In genomic region chr12:269216-269615, GRCh38 we compare ENCODE assay signal across 23 cellular contexts. TPM values are rescaled to one million over a fixed set of nuclear protein-coding genes. Genes with fewer than 3 reads are reported as not detected.
DNase-seq lines count a peak whose midpoint lies in the region; ATAC-seq, FAIRE-seq and TF ChIP-seq lines count a peak whose summit lies in the region.
"Had no signal": no experiment of that assay in that cellular context is flagged by ENCODE, and none has a peak within 500 bp of the region (broad histone marks: within the 10 kb centered on the region; RNA-seq: fewer than 3 reads in every experiment).

No MANE protein-coding gene starts in this region.

- TF ChIP-seq EP300 in HepG2 (IDR thresholded peaks at IDR 0.05; ENCODE audit: low read depth in 2 of 2, low read length in 2 of 2) (no peak), HepG2 (CRISPR knock-in tag; IDR thresholded peaks at IDR 0.05; ENCODE audit: borderline replicate concordance) (no peak)

- POLR2A ChIA-PET in MCF 10A (lab: Yijun Ruan, JAX) (no interaction called here), HepG2 (lab: Yijun Ruan, JAX) (no interaction called here)
- POLR2A ChIA-PET in activated CD4-positive, alpha-beta memory T cell treated with anti-CD3 and anti-CD28 coated beads, Interleukin-2, amount 10 ng/mL, durations not matched to agents 7 days and 5 days (lab: Charles Lee) = no interaction called here

- H3K4me1 Mint-ChIP-seq in MCF 10A (ENCODE audit: insufficient read depth, unreplicated experiment) (no peaks in the 10 kb centered on the region), brain (peaks cover 39% of the 10 kb centered on the region), type B pancreatic cell (ENCODE audit: unreplicated experiment) (peaks cover 9% of the 10 kb centered on the region)
- H3K4me1 Mint-ChIP-seq in activated CD4-positive, alpha-beta memory T cell treated with anti-CD3 and anti-CD28 coated beads, Interleukin-2, amount 10 ng/mL, durations not matched to agents 7 days and 5 days = peaks cover 3% of the 10 kb centered on the region

- ATAC-seq in HepG2 = peak; percentile 27
- ATAC-seq in GM21390 (IDR thresholded peaks at IDR 0.05; ENCODE audit: unreplicated experiment) = no peak
- ATAC-seq: body of pancreas had no signal

- TF ChIP-seq RAD21 in HepG2 (CRISPR knock-in tag; IDR thresholded peaks at IDR 0.05) = no peak

- CTCF ChIA-PET in MCF 10A (lab: Yijun Ruan, JAX) (no interaction called here), HepG2 (lab: Yijun Ruan, JAX; ENCODE audit: low intra/inter-chr PET ratio, low total read pairs) (no interaction called here)
- CTCF ChIA-PET in activated CD4-positive, alpha-beta memory T cell treated with anti-CD3 and anti-CD28 coated beads, Interleukin-2, amount 10 ng/mL, durations not matched to agents 7 days and 5 days (lab: Charles Lee) = no interaction called here

- H3K9me3 ChIP-seq in breast epithelium = no peaks in the 10 kb centered on the region
- no peaks in the 10 kb centered on the region for H3K9me3 ChIP-seq in HepG2 (ENCODE audit: low read length)
- H3K9me3 ChIP-seq: body of pancreas, pancreas, spleen, suprapubic skin had no signal

- no peaks in the 10 kb centered on the region for H3K4me1 ChIP-seq in breast epithelium
- H3K4me1 ChIP-seq in HepG2 (ENCODE audit: insufficient read depth, low read length) = peaks cover 7% of the 10 kb centered on the region; the same call in 1 of the 2 replicates
- H3K4me1 ChIP-seq: body of pancreas, pancreas, spleen, suprapubic skin had no signal

- H3K9ac ChIP-seq in HepG2 (ENCODE audit: insufficient read depth, low read depth, low read length) = no peak overlapping the region

- WGBS in HepG2 (ENCODE audit: low lambda C conversion rate) = 23% methylated on average over 4 of the region's 4 CpGs

- FAIRE-seq in HepG2 (lab: Jason Lieb, UNC) = no peak
- FAIRE-seq: pancreas had no signal

- H3K36me3 ChIP-seq in breast epithelium = no peaks in the 10 kb centered on the region
- H3K36me3 ChIP-seq in HepG2 (replicated peaks in 1 of 2; ENCODE audit: control insufficient read depth in 1 of 2, insufficient read depth in 2 of 2, low read length in 2 of 2) = no peaks in the 10 kb centered on the region
- H3K36me3 ChIP-seq: pancreas, spleen, suprapubic skin had no signal

- H3K36me3 Mint-ChIP-seq in MCF 10A (ENCODE audit: insufficient read depth, unreplicated experiment) (no peaks in the 10 kb centered on the region), brain (no peaks in the 10 kb centered on the region), type B pancreatic cell (peaks cover 2% of the 10 kb centered on the region)
- no peaks in the 10 kb centered on the region for H3K36me3 Mint-ChIP-seq in activated CD4-positive, alpha-beta memory T cell treated with anti-CD3 and anti-CD28 coated beads, Interleukin-2, amount 10 ng/mL, durations not matched to agents 7 days and 5 days (ENCODE audit: low read depth)

- peaks cover 17% of the 10 kb centered on the region for H3K27me3 Mint-ChIP-seq in MCF 10A (ENCODE audit: insufficient read depth, unreplicated experiment)
- no peaks in the 10 kb centered on the region for H3K27me3 Mint-ChIP-seq in brain
- H3K27me3 Mint-ChIP-seq in type B pancreatic cell = peaks cover 8% of the 10 kb centered on the region
- H3K27me3 Mint-ChIP-seq in activated CD4-positive, alpha-beta memory T cell treated with anti-CD3 and anti-CD28 coated beads, Interleukin-2, amount 10 ng/mL, durations not matched to agents 7 days and 5 days = peaks cover 8% of the 10 kb centered on the region

- peaks cover 0 to 4% of the 10 kb centered on the region in 2 donors for H3K27me3 ChIP-seq in breast epithelium
- no peaks in the 10 kb centered on the region for H3K27me3 ChIP-seq in HepG2 (ENCODE audit: control insufficient read depth in 1 of 2, insufficient read depth in 2 of 2, low read length in 2 of 2)
- H3K27me3 ChIP-seq: body of pancreas, spleen had no signal

- intact Hi-C loops in MCF 10A (cut with micrococcal nuclease) (no loop called here), breast epithelium (cut with DNase I; ENCODE audit: low total_unique reads) (no loop called here), HepG2 (cut with micrococcal nuclease; ENCODE audit: unreplicated experiment) (no loop called here)

- no peak overlapping the region for H2AFZ ChIP-seq in HepG2 (ENCODE audit: low read length)

- no peaks in the 10 kb centered on the region for H3K79me2 ChIP-seq in HepG2 (ENCODE audit: insufficient read depth, low read length)

- H3K4me2 ChIP-seq in HepG2 (ENCODE audit: low read depth, low read length) = no peak overlapping the region

- DNase-seq in MCF 10A (ENCODE audit: unreplicated experiment) = peak; percentile 9
- no peak for DNase-seq in breast epithelium (ENCODE audit: low spot score in 2 of 2)
- DNase-seq in HepG2 (ENCODE audit: low spot score) = no peak
- DNase-seq in type B pancreatic cell (ENCODE audit: extremely low spot score, unreplicated experiment) = no peak
- no peak for DNase-seq in activated CD4-positive, alpha-beta memory T cell treated with anti-CD3 and anti-CD28 coated beads, Interleukin-2, amount 10 ng/mL, durations not matched to agents 7 days and 5 days
- DNase-seq in NCI-H1105 (lab: John Stamatoyannopoulos, UW) = no peak
- DNase-seq: activated CD4-positive, alpha-beta T cell treated with anti-CD3 and anti-CD28 coated beads, Interleukin-2, amount 50 U/mL, for 4 hours; activated naive CD4-positive, alpha-beta T cell treated with anti-CD3 and anti-CD28 coated beads, Interleukin-2, amount 50 U/mL, for 16 hours; activated T-cell treated with anti-CD3 and anti-CD28 coated beads, Interleukin-2, amount 50 U/mL, for 1 hour; body of pancreas; DMS 273 treated with DMSO at 0.1 percent for 48 hours; effector CD8-positive, alpha-beta T cell; NCI-H1694 treated with DMSO at 0.1 percent for 48 hours; pancreas; SHP77 treated with DMSO at 0.1 percent for 48 hours; spleen; T-helper 1 cell had no signal

- no peaks in the 10 kb centered on the region for H4K20me1 ChIP-seq in HepG2 (ENCODE audit: insufficient read depth, low read length)

- H3K4me3 Mint-ChIP-seq in MCF 10A (ENCODE audit: unreplicated experiment) (no peak overlapping the region), brain (no peak overlapping the region), type B pancreatic cell (no peak overlapping the region)
- H3K4me3 Mint-ChIP-seq in activated CD4-positive, alpha-beta memory T cell treated with anti-CD3 and anti-CD28 coated beads, Interleukin-2, amount 10 ng/mL, durations not matched to agents 7 days and 5 days = no peak overlapping the region

- in situ Hi-C loops in HepG2 (cut with HindIII; ENCODE audit: extremely low pct_ligation_motif_present, low pct_unique_long_range_greater_than_20kb) = no loop called here

- TF ChIP-seq POLR2A in breast epithelium (IDR thresholded peaks at IDR 0.05) (no peak), HepG2 (IDR thresholded peaks at IDR 0.05; ENCODE audit: insufficient read depth in 1 of 2, low read depth in 2 of 2, low read length in 2 of 2) (no peak)

- TF ChIP-seq CTCF in MCF 10A (IDR thresholded peaks at IDR 0.05; ENCODE audit: unreplicated experiment) = no peak
- TF ChIP-seq CTCF in breast epithelium (IDR thresholded peaks at IDR 0.05) = no peak
- TF ChIP-seq CTCF in brain (conservative IDR thresholded peaks at IDR 0.05) = no peak
- TF ChIP-seq CTCF in HepG2 (CRISPR knock-in tag; IDR thresholded peaks at IDR 0.05) = no peak
- no peak for TF ChIP-seq CTCF in type B pancreatic cell (conservative IDR thresholded peaks at IDR 0.05)

- no peak overlapping the region for H3K27ac Mint-ChIP-seq in MCF 10A (ENCODE audit: low read depth, unreplicated experiment)
- peak overlapping the region in 3 of 5 experiments; percentile 44 to 61 (median 44) for H3K27ac Mint-ChIP-seq in brain
- H3K27ac Mint-ChIP-seq in type B pancreatic cell = peak overlapping the region; percentile 13
- H3K27ac Mint-ChIP-seq in activated CD4-positive, alpha-beta memory T cell treated with anti-CD3 and anti-CD28 coated beads, Interleukin-2, amount 10 ng/mL, durations not matched to agents 7 days and 5 days = no peak overlapping the region

- H3K4me3 ChIP-seq in breast epithelium = no peak overlapping the region
- H3K4me3 ChIP-seq in HepG2 (replicated peaks in 1 of 3; ENCODE audit: insufficient read depth in 1 of 3, low read depth in 2 of 3, low read length in 3 of 3) = no peak overlapping the region
- H3K4me3 ChIP-seq: body of pancreas, pancreas, spleen, suprapubic skin had no signal

- H3K9me3 Mint-ChIP-seq in MCF 10A (ENCODE audit: unreplicated experiment) (no peaks in the 10 kb centered on the region), brain (no peaks in the 10 kb centered on the region), type B pancreatic cell (no peaks in the 10 kb centered on the region)
- H3K9me3 Mint-ChIP-seq in activated CD4-positive, alpha-beta memory T cell treated with anti-CD3 and anti-CD28 coated beads, Interleukin-2, amount 10 ng/mL, durations not matched to agents 7 days and 5 days = no peaks in the 10 kb centered on the region

- H3K27ac ChIP-seq in breast epithelium (no peak overlapping the region), HepG2 (ENCODE audit: extremely low read length, insufficient read depth, low read length) (no peak overlapping the region)
- H3K27ac ChIP-seq: body of pancreas, C4-2B, pancreas, spleen, suprapubic skin, VCaP had no signal

- BruUV-seq in MCF 10A (replicated peaks; lab: Mats Ljungman, UMichigan) (no TSS peak), HepG2 (replicated peaks; lab: Mats Ljungman, UMichigan) (no TSS peak)

RNA-seq across cellular contexts. Expression of gene SLC6A13, which starts 6.6 kb away (rescaled TPM):
- total RNA-seq in MCF 10A (2022) (0.72 and 1.3 TPM in 2 replicates), breast epithelium (1 to 10 TPM in 1 of 3 donors, not detected in 2; 1.3 TPM), HepG2 (2016; rRNA removed; fragmentation: Illumina TruSeq; extraction: Trizol) (0.15 and 0.52 TPM in 2 replicates), type B pancreatic cell (ENCODE audit: low replicate concordance) (5.5 and 7.0 TPM in 2 replicates)
- polyA plus RNA-seq in brain (ENCODE audit: insufficient read depth, low read depth, low replicate concordance) (4.3 TPM), HepG2 (2011; rRNA removed) (0.05 and 0.60 TPM in 2 replicates)
- total RNA-seq in HepG2 (2016; cell fraction: cytosol; rRNA removed; fragmentation: Illumina TruSeq; extraction: Trizol; ENCODE audit: low read depth) = not detected in 2 replicates
- total RNA-seq in HepG2 (2016; cell fraction: insoluble cytoplasmic fraction; rRNA removed; fragmentation: Illumina TruSeq; extraction: Trizol) = 0.22 TPM in 1 of 2 replicates, not detected in the other
- total RNA-seq in HepG2 (2016; cell fraction: membrane; rRNA removed; fragmentation: Illumina TruSeq; extraction: Trizol) = not detected in 2 replicates
- 0.40 TPM in 1 of 2 replicates, not detected in the other for total RNA-seq in HepG2 (2016; cell fraction: nucleus; rRNA removed; fragmentation: Illumina TruSeq; extraction: Trizol)
- polyA plus RNA-seq in HepG2 (2011; cell fraction: cytosol; rRNA removed) = 0.17 and 0.21 TPM in 2 replicates
- 1.4 and 1.6 TPM in 2 replicates for polyA plus RNA-seq in HepG2 (2011; cell fraction: nucleus; rRNA removed)
- 0.60 and 0.83 TPM in 2 replicates for polyA plus RNA-seq in HepG2 (2012)
- polyA plus RNA-seq in HepG2 (2016; cell fraction: cytosol; fragmentation: Illumina TruSeq; extraction: Trizol; ENCODE audit: low read depth) = not detected in 2 replicates
- polyA plus RNA-seq in HepG2 (2016; cell fraction: insoluble cytoplasmic fraction; fragmentation: Illumina TruSeq; extraction: Trizol; ENCODE audit: low read depth) = not detected in 2 replicates
- not detected in 2 replicates for polyA plus RNA-seq in HepG2 (2016; cell fraction: membrane; fragmentation: Illumina TruSeq; extraction: Trizol; ENCODE audit: low read depth)
- polyA plus RNA-seq in HepG2 (2016; cell fraction: nucleus; fragmentation: Illumina TruSeq; extraction: Trizol; ENCODE audit: insufficient read depth, low read depth) = 0.67 and 1.00 TPM in 2 replicates
- 0.70 TPM in 1 of 2 replicates, not detected in the other for polyA minus RNA-seq in HepG2 (2011; rRNA and poly(A)+ RNA removed; ENCODE audit: low replicate concordance)
- not detected in 2 replicates for polyA minus RNA-seq in HepG2 (2011; cell fraction: cytosol; rRNA and poly(A)+ RNA removed)
- polyA minus RNA-seq in HepG2 (2011; cell fraction: nucleus; rRNA and poly(A)+ RNA removed) = 2.7 and 3.2 TPM in 2 replicates
- total RNA-seq in activated CD4-positive, alpha-beta memory T cell treated with anti-CD3 and anti-CD28 coated beads, Interleukin-2, amount 10 ng/mL, durations not matched to agents 7 days and 5 days = not detected
- total RNA-seq: body of pancreas, lung microvascular endothelial cell, suprapubic skin had no signal

RNA-seq across cellular contexts. Expression of gene SLC6A12, which starts 55.3 kb away (rescaled TPM):
- total RNA-seq in MCF 10A (2022) (not detected in 2 replicates), breast epithelium (1 to 10 TPM in 2 of 3 donors, under 1 TPM in 1; 0.33 to 2.1 (median 1.3) TPM), HepG2 (2016; rRNA removed; fragmentation: Illumina TruSeq; extraction: Trizol) (9.5 and 18.8 TPM in 2 replicates), type B pancreatic cell (ENCODE audit: low replicate concordance) (2.1 and 3.0 TPM in 2 replicates)
- polyA plus RNA-seq in brain (ENCODE audit: insufficient read depth, low read depth, low replicate concordance) (16.6 TPM), HepG2 (2011; rRNA removed) (3.7 and 6.0 TPM in 2 replicates)
- total RNA-seq in HepG2 (2016; cell fraction: cytosol; rRNA removed; fragmentation: Illumina TruSeq; extraction: Trizol; ENCODE audit: low read depth) = 3.7 and 5.6 TPM in 2 replicates
- 10.4 and 17.8 TPM in 2 replicates for total RNA-seq in HepG2 (2016; cell fraction: insoluble cytoplasmic fraction; rRNA removed; fragmentation: Illumina TruSeq; extraction: Trizol)
- total RNA-seq in HepG2 (2016; cell fraction: membrane; rRNA removed; fragmentation: Illumina TruSeq; extraction: Trizol) = 7.4 and 8.0 TPM in 2 replicates
- 17.0 and 17.6 TPM in 2 replicates for total RNA-seq in HepG2 (2016; cell fraction: nucleus; rRNA removed; fragmentation: Illumina TruSeq; extraction: Trizol)
- 4.4 and 5.0 TPM in 2 replicates for polyA plus RNA-seq in HepG2 (2011; cell fraction: cytosol; rRNA removed)
- polyA plus RNA-seq in HepG2 (2011; cell fraction: nucleus; rRNA removed) = 10.3 and 12.4 TPM in 2 replicates
- 0.66 and 5.8 TPM in 2 replicates for polyA plus RNA-seq in HepG2 (2012)
- 2.3 and 2.8 TPM in 2 replicates for polyA plus RNA-seq in HepG2 (2016; cell fraction: cytosol; fragmentation: Illumina TruSeq; extraction: Trizol; ENCODE audit: low read depth)
- polyA plus RNA-seq in HepG2 (2016; cell fraction: insoluble cytoplasmic fraction; fragmentation: Illumina TruSeq; extraction: Trizol; ENCODE audit: low read depth) = 7.2 and 9.0 TPM in 2 replicates
- 3.9 and 4.9 TPM in 2 replicates for polyA plus RNA-seq in HepG2 (2016; cell fraction: membrane; fragmentation: Illumina TruSeq; extraction: Trizol; ENCODE audit: low read depth)
- 27.1 and 27.7 TPM in 2 replicates for polyA plus RNA-seq in HepG2 (2016; cell fraction: nucleus; fragmentation: Illumina TruSeq; extraction: Trizol; ENCODE audit: insufficient read depth, low read depth)
- polyA minus RNA-seq in HepG2 (2011; rRNA and poly(A)+ RNA removed; ENCODE audit: low replicate concordance) = 1.2 and 11.3 TPM in 2 replicates
- 7.0 and 7.2 TPM in 2 replicates for polyA minus RNA-seq in HepG2 (2011; cell fraction: cytosol; rRNA and poly(A)+ RNA removed)
- 5.8 and 7.1 TPM in 2 replicates for polyA minus RNA-seq in HepG2 (2011; cell fraction: nucleus; rRNA and poly(A)+ RNA removed)
- not detected for total RNA-seq in activated CD4-positive, alpha-beta memory T cell treated with anti-CD3 and anti-CD28 coated beads, Interleukin-2, amount 10 ng/mL, durations not matched to agents 7 days and 5 days
- total RNA-seq: lung microvascular endothelial cell had no signal

Comparison
In these comparisons a context has a peak if more than half of its experiments do, and no peak if none do; other contexts are left out.
1. H3K27ac Mint-ChIP-seq: peak in brain (3 of 5) and type B pancreatic cell (single experiment); none in MCF 10A (single experiment) and activated CD4-positive, alpha-beta memory T cell treated with anti-CD3 and anti-CD28 coated beads, Interleukin-2, amount 10 ng/mL, durations not matched to agents 7 days and 5 days (single experiment).